In genomic region chr2:174326880-174327558, GRCh38 we compare ENCODE assay signal across 8 cellular contexts. TPM values are rescaled to one million over a fixed set of nuclear protein-coding genes. Genes with fewer than 3 reads are reported as not detected.
A peak's percentile ranks its signal among the peaks of the same experiment; 100 is the strongest.
DNase-seq lines count a peak whose midpoint lies in the region; ATAC-seq and TF ChIP-seq lines count a peak whose summit lies in the region.

No MANE protein-coding gene starts in this region.

- H3K27ac ChIP-seq in lower lobe of right lung: no peak overlapping the region

- DNase-seq in stimulated activated CD4-positive, alpha-beta T cell treated with anti-CD3 and anti-CD28 coated beads, Interleukin-4, amount 100 ng/mL, for 1 hour: peak; percentile 16
- DNase-seq in stimulated activated CD4-positive, alpha-beta T cell treated with anti-CD3 and anti-CD28 coated beads, Interleukin-2, amount 100 ng/mL, for 48 hours: no peak
- DNase-seq in astrocyte of the spinal cord (ENCODE audit: low read depth, low spot score): no peak
- DNase-seq in lower lobe of right lung: no peak
- DNase-seq in medulla oblongata (ENCODE audit: extremely low spot score): no peak
- DNase-seq in amniotic stem cell (lab: John Stamatoyannopoulos, UW): no peak
- DNase-seq in NCI-H226: no peak

- peak overlapping the region; percentile 35 for H3K4me3 ChIP-seq in astrocyte of the spinal cord (ENCODE audit: low read depth, low read length)
- peak overlapping the region; percentile 45 for H3K4me3 ChIP-seq in lower lobe of right lung

- TF ChIP-seq CTCF in astrocyte of the spinal cord (IDR thresholded peaks at IDR 0.05; ENCODE audit: low read depth, low read length) (no peak), lower lobe of right lung (IDR thresholded peaks at IDR 0.05) (no peak)

- peaks cover 80% of the 10 kb centered on the region for H3K27me3 ChIP-seq in lower lobe of right lung (ENCODE audit: low read depth)

- ATAC-seq in lower lobe of right lung: peak; percentile 36 to 58
- ATAC-seq in GM18520 (IDR thresholded peaks at IDR 0.05; ENCODE audit: unreplicated experiment): no peak

- intact Hi-C loops in lower lobe of right lung (cut with DNase I): no loop called here

- H3K36me3 ChIP-seq in lower lobe of right lung: no peaks in the 10 kb centered on the region

- peaks cover 28% of the 10 kb centered on the region for H3K4me1 ChIP-seq in lower lobe of right lung

- in situ Hi-C loops in astrocyte of the spinal cord (cut with HindIII; ENCODE audit: low sequenced_read_pairs): loop anchor here (25.0 kb wide), 1 partner anchor 915 kb away; no protein-coding TSS in a partner anchor

- H3K9me3 ChIP-seq in lower lobe of right lung: no peaks in the 10 kb centered on the region

RNA-seq across cellular contexts. Expression of gene SP9, which starts 7.7 kb away (rescaled TPM):
- total RNA-seq in lower lobe of right lung: not detected
